ENCODE assay signal across 9 cellular contexts in genomic region chr2:11482473-11483031, GRCh38. TPM values are rescaled to one million over a fixed set of nuclear protein-coding genes. Genes with fewer than 3 reads are reported as not detected.
DNase-seq lines count a peak whose midpoint lies in the region; ATAC-seq and TF ChIP-seq lines count a peak whose summit lies in the region.
"Had no signal": no experiment of that assay in that cellular context is flagged by ENCODE, and none has a peak within 500 bp of the region (broad histone marks: within the 10 kb centered on the region; RNA-seq: fewer than 3 reads in every experiment).

No MANE protein-coding gene starts in this region.

- H2BK120ac ChIP-seq in mesendoderm (ENCODE audit: low read depth, low read length), result no peak overlapping the region

- no peaks in the 10 kb centered on the region for H3K9me3 Mint-ChIP-seq in activated T-cell treated with anti-CD3 and anti-CD28 coated beads, Interleukin-2, amount 50 U/mL, for 72 hours

- 0 to 1% methylated on average over 69 of the region's 69 CpGs for WGBS in ectodermal cell, 2 experiments
- no CpG with 5 or more reads among the region's 69 CpGs for WGBS in mesendoderm (ENCODE audit: extremely low coverage, insufficient coverage, low lambda C conversion rate)

- H3K27ac ChIP-seq in ectodermal cell (ENCODE audit: insufficient read depth, low read depth, low read length, poor library complexity, severe bottlenecking) (peak overlapping the region; percentile 81), mesendoderm (ENCODE audit: low read depth, low read length) (no peak overlapping the region), uterus (peak overlapping the region; percentile 88 to 95)

- H3K9ac ChIP-seq in mesendoderm (ENCODE audit: low read length), result peak overlapping the region; percentile 90

- no peaks in the 10 kb centered on the region for H3K36me3 Mint-ChIP-seq in activated T-cell treated with anti-CD3 and anti-CD28 coated beads, Interleukin-2, amount 50 U/mL, for 72 hours (ENCODE audit: insufficient read depth in 2 of 2)
- H3K36me3 Mint-ChIP-seq: CD4-positive, CD25-positive, alpha-beta regulatory T cell had no signal

- H3K27me3 Mint-ChIP-seq in activated T-cell treated with anti-CD3 and anti-CD28 coated beads, Interleukin-2, amount 50 U/mL, for 72 hours (ENCODE audit: low read depth), result peaks cover 72% of the 10 kb centered on the region

- intact Hi-C loops in uterus (cut with DNase I; ENCODE audit: low total_unique reads), result loop anchor here (5.0 kb wide), 1 partner anchor 105 kb away; no protein-coding TSS in a partner anchor

- peak overlapping the region; percentile 44 for H3K18ac ChIP-seq in mesendoderm (ENCODE audit: low read length)

- H3K27me3 ChIP-seq in ectodermal cell (ENCODE audit: control insufficient read depth, insufficient read depth, low read length, poor library complexity, severe bottlenecking) (peaks cover 12% of the 10 kb centered on the region), mesendoderm (ENCODE audit: insufficient read depth, low read length, poor library complexity) (no peaks in the 10 kb centered on the region), uterus (no peaks in the 10 kb centered on the region)

- H3K9me3 ChIP-seq in ectodermal cell (ENCODE audit: control insufficient read depth, low read length) (no peaks in the 10 kb centered on the region), uterus (no peaks in the 10 kb centered on the region)

- H2BK5ac ChIP-seq in mesendoderm (ENCODE audit: low read length), result no peak overlapping the region

- ATAC-seq in activated T-cell treated with anti-CD3 and anti-CD28 coated beads, Interleukin-2, amount 50 U/mL, for 72 hours (replicated peaks in 1 of 2), result peak; percentile 9 to 52

- H3K23ac ChIP-seq in mesendoderm (ENCODE audit: low read length), result peak overlapping the region; percentile 94

- H2AK5ac ChIP-seq in mesendoderm (ENCODE audit: low read length), result no peak overlapping the region

- peaks cover 8% of the 10 kb centered on the region for H3K4me1 Mint-ChIP-seq in activated T-cell treated with anti-CD3 and anti-CD28 coated beads, Interleukin-2, amount 50 U/mL, for 72 hours (ENCODE audit: low read depth)

- no peak overlapping the region for H4K5ac ChIP-seq in mesendoderm (ENCODE audit: low read length)

- peaks cover 3% of the 10 kb centered on the region for H3K79me1 ChIP-seq in mesendoderm (ENCODE audit: low read length)

- H3K4me1 ChIP-seq in ectodermal cell (ENCODE audit: control insufficient read depth, insufficient read depth, low read length), result peaks cover 38% of the 10 kb centered on the region
- no peaks in the 10 kb centered on the region for H3K4me1 ChIP-seq in mesendoderm (ENCODE audit: control insufficient read depth, low read depth, low read length)
- peaks cover 0 to 5% of the 10 kb centered on the region in 2 donors for H3K4me1 ChIP-seq in uterus

- peak in 1 of 2 donors; percentile 45 for TF ChIP-seq POLR2A in uterus (IDR thresholded peaks at IDR 0.05)

- H3K79me2 ChIP-seq in mesendoderm (ENCODE audit: control insufficient read depth, insufficient read depth, low read length), result no peaks in the 10 kb centered on the region

- H3K4ac ChIP-seq in mesendoderm (ENCODE audit: low read depth, low read length), result peak overlapping the region; percentile 49

- H3K4me3 ChIP-seq in ectodermal cell (ENCODE audit: insufficient read depth, low read depth, low read length) (peak overlapping the region; percentile 77), mesendoderm (ENCODE audit: low read length) (peak overlapping the region; percentile 83), uterus (peak overlapping the region; percentile 58 to 73)

- H3K36me3 ChIP-seq in ectodermal cell (ENCODE audit: control insufficient read depth, insufficient read depth, low read length) (no peaks in the 10 kb centered on the region), mesendoderm (ENCODE audit: control insufficient read depth, insufficient read depth, low read length) (no peaks in the 10 kb centered on the region), uterus (no peaks in the 10 kb centered on the region)

- no peak for DNase-seq in activated T-cell treated with anti-CD3 and anti-CD28 coated beads, Interleukin-2, amount 50 U/mL, for 72 hours
- DNase-seq in activated T-cell treated with anti-CD3 and anti-CD28 coated beads, Interleukin-2, amount 50 U/mL, for 1 hour, result no peak
- DNase-seq in mesendoderm (peak; percentile 91), uterus (peak in 1 of 2 donors; percentile 57), middle frontal gyrus (ENCODE audit: extremely low spot score, low spot score) (no peak), NCI-H2107 (lab: John Stamatoyannopoulos, UW) (no peak), NCI-H128 (lab: John Stamatoyannopoulos, UW; ENCODE audit: unreplicated experiment) (no peak)

- peak overlapping the region; percentile 95 for H3K4me2 ChIP-seq in mesendoderm (ENCODE audit: low read length)

- TF ChIP-seq CTCF in uterus (IDR thresholded peaks at IDR 0.05), result peak in 1 of 4 experiments; percentile 31

- no peak overlapping the region for H4K8ac ChIP-seq in mesendoderm (ENCODE audit: low read depth, low read length)

- H2BK15ac ChIP-seq in mesendoderm (replicated peaks; ENCODE audit: low read depth), result no peak overlapping the region

- H3K4me3 Mint-ChIP-seq in activated T-cell treated with anti-CD3 and anti-CD28 coated beads, Interleukin-2, amount 50 U/mL, for 72 hours, result peak overlapping the region in 1 of 2 donors; percentile 29

- H3K27ac Mint-ChIP-seq in activated T-cell treated with anti-CD3 and anti-CD28 coated beads, Interleukin-2, amount 50 U/mL, for 72 hours, result no peak overlapping the region
- H3K27ac Mint-ChIP-seq: CD4-positive, CD25-positive, alpha-beta regulatory T cell had no signal

- H3K56ac ChIP-seq in mesendoderm (ENCODE audit: low read length), result peak overlapping the region; percentile 100

RNA-seq across cellular contexts. Expression of gene E2F6, which starts 16.6 kb away (rescaled TPM):
- total RNA-seq in activated T-cell treated with anti-CD3 and anti-CD28 coated beads, Interleukin-2, amount 50 U/mL, for 72 hours, result 1 to 10 TPM; 6.8 to 8.3 TPM
- polyA plus RNA-seq in ectodermal cell (2013, experiment 1 of 4), result 39.0 TPM
- polyA plus RNA-seq in ectodermal cell (2013, experiment 2 of 4), result 40.8 TPM
- polyA plus RNA-seq in ectodermal cell (2013, experiment 3 of 4), result 30.1 TPM
- 34.0 TPM for polyA plus RNA-seq in ectodermal cell (2013, experiment 4 of 4)
- 11.2 TPM for polyA plus RNA-seq in mesendoderm (2013, experiment 1 of 2)
- 11.6 TPM for polyA plus RNA-seq in mesendoderm (2013, experiment 2 of 2)
- total RNA-seq in uterus, result 10 to 100 TPM; 10.2 to 25.0 (median 20.7) TPM

RNA-seq across cellular contexts. Expression of gene GREB1, which starts 51.3 kb away (rescaled TPM):
- total RNA-seq in activated T-cell treated with anti-CD3 and anti-CD28 coated beads, Interleukin-2, amount 50 U/mL, for 72 hours, result 1 to 10 TPM; 2.2 to 2.4 TPM
- polyA plus RNA-seq in ectodermal cell (2013, experiment 1 of 4), result 57.5 TPM
- 79.8 TPM for polyA plus RNA-seq in ectodermal cell (2013, experiment 2 of 4)
- 31.1 TPM for polyA plus RNA-seq in ectodermal cell (2013, experiment 3 of 4)
- polyA plus RNA-seq in ectodermal cell (2013, experiment 4 of 4), result 42.3 TPM
- polyA plus RNA-seq in mesendoderm (2013, experiment 1 of 2), result 9.8 TPM
- 10.4 TPM for polyA plus RNA-seq in mesendoderm (2013, experiment 2 of 2)
- 100 to 1,000 TPM in 2 of 4 donors, 10 to 100 TPM in 2; 20.3 to 166 (median 78.8) TPM for total RNA-seq in uterus

Comparison
In these comparisons a context has a peak if more than half of its experiments do, and no peak if none do; other contexts are left out.
1. RNA of gene GREB1, which starts 51.3 kb away (total RNA-seq): 20.3 to 166 TPM in uterus; 2.2 to 2.4 TPM in activated T-cell treated with anti-CD3 and anti-CD28 coated beads, Interleukin-2, amount 50 U/mL, for 72 hours; every median in the first group is over 4 times any median in the second.
2. Peak in every context shown above with its lines, with median percentiles within 50 percentile points of each other: H3K4me3 ChIP-seq.